ENCODE assay signal across 12 cellular contexts in the genomic region with DNA sequence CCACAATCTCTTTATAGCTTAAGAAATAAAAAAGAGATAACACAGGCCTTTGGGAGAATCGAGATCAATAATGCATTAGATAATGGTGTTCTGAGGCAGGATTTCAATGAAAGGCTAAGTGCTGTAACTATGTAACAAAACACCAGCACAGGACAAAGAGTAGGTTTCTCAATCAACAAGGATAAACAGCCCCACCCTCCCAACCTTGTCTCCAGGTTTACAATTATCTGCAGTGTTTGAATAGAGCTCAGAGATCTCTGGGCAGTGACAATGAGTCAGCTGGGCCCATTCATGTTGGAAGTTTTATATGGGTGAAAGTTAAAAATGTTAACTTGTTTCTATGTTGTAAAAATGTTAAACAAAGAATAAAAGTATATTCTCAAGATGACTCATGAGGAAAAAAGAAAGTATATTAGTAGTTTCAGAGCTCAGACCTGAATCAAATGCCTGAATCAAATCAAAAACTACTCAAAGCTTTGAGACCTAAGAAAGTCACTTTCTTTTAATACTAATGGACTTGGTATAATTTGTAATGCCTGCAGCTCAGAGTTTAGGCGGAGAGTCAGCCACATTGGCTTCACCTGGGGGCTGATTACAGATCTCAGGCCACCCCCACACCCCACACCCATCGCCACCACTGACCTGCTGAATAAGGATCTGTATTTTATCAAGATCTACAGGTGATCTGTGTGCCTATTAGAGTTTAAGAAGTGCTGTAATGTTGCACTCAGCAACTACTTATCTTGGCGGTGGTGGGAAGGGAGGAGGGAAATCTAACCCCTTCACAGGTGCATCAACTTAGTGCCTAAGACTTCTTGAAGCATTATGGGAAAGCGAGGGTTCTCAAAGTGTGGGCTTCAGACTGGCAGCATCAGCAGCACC. TPM values are rescaled to one million over a fixed set of nuclear protein-coding genes. Genes with fewer than 3 reads are reported as not detected.
A peak's percentile ranks its signal among the peaks of the same experiment; 100 is the strongest.
DNase-seq lines count a peak whose midpoint lies in the region; ATAC-seq and TF ChIP-seq lines count a peak whose summit lies in the region.
"Had no signal": no experiment of that assay in that cellular context is flagged by ENCODE, and none has a peak within 500 bp of the region (broad histone marks: within the 10 kb centered on the region; RNA-seq: fewer than 3 reads in every experiment).

No MANE protein-coding gene starts in this region.

- H2AK5ac ChIP-seq in IMR-90 (ENCODE audit: low read depth, low read length), result peak overlapping the region; percentile 79

- H4K20me1 ChIP-seq in IMR-90 (ENCODE audit: insufficient read depth, low read length), result no peaks in the 10 kb centered on the region

- no peak for TF ChIP-seq CTCF in IMR-90 (conservative IDR thresholded peaks at IDR 0.05; ENCODE audit: low read depth, low read length)
- no peak for TF ChIP-seq CTCF in WTC11 (IDR thresholded peaks at IDR 0.05)
- TF ChIP-seq CTCF in left lung (IDR thresholded peaks at IDR 0.05), result no peak
- TF ChIP-seq CTCF in heart left ventricle (IDR thresholded peaks at IDR 0.05), result no peak
- TF ChIP-seq CTCF in nephron progenitor cell (IDR thresholded peaks at IDR 0.05), result no peak
- no peak for TF ChIP-seq CTCF in mesothelial cell of epicardium (IDR thresholded peaks at IDR 0.05; ENCODE audit: unreplicated experiment)

- peak overlapping the region; percentile 30 to 90 for H4K8ac ChIP-seq in IMR-90 (ENCODE audit: low read depth in 2 of 2, low read length in 2 of 2)

- H3K27ac Mint-ChIP-seq in WTC11 (no peak overlapping the region), nephron progenitor cell (no peak overlapping the region), mesothelial cell of epicardium (no peak overlapping the region)

- peaks cover 16% of the 10 kb centered on the region; the same call in 1 of the 2 replicates for H3K9me1 ChIP-seq in IMR-90 (ENCODE audit: insufficient read depth, low read length)

- H3K4ac ChIP-seq in IMR-90 (ENCODE audit: low read depth, low read length), result peak overlapping the region; percentile 91

- H3K4me1 ChIP-seq in IMR-90 (ENCODE audit: control insufficient read depth, insufficient read depth, low read length) (peaks cover 15% of the 10 kb centered on the region), left lung (peaks cover 0 to 12% of the 10 kb centered on the region in 2 donors), heart left ventricle (no peaks in the 10 kb centered on the region)
- H3K4me1 ChIP-seq: left ventricle myocardium inferior had no signal

- H3K36me3 ChIP-seq in IMR-90 (ENCODE audit: control insufficient read depth, insufficient read depth, low read length), result no peaks in the 10 kb centered on the region
- no peaks in the 10 kb centered on the region for H3K36me3 ChIP-seq in left lung
- H3K36me3 ChIP-seq in heart left ventricle, result no peaks in the 10 kb centered on the region
- H3K36me3 ChIP-seq: left ventricle myocardium inferior had no signal

- TF ChIP-seq POLR2A in IMR-90 (IDR thresholded peaks at IDR 0.05; ENCODE audit: low read depth, low read length) (no peak), heart left ventricle (IDR thresholded peaks at IDR 0.05) (no peak)

- peaks cover 12% of the 10 kb centered on the region for H3K4me1 Mint-ChIP-seq in WTC11
- peaks cover 12% of the 10 kb centered on the region for H3K4me1 Mint-ChIP-seq in nephron progenitor cell
- peaks cover 1% of the 10 kb centered on the region for H3K4me1 Mint-ChIP-seq in mesothelial cell of epicardium

- ATAC-seq in IMR-90 (ENCODE audit: low read depth) (peak; percentile 65), WTC11 (no peak), left lung (peak; percentile 51), heart left ventricle (no peak)

- H3K4me3 ChIP-seq in IMR-90 (ENCODE audit: insufficient read depth, low read depth, low read length) (no peak overlapping the region), left lung (no peak overlapping the region), heart left ventricle (no peak overlapping the region)
- H3K4me3 ChIP-seq: left ventricle myocardium inferior had no signal

- DNase-seq in COLO829 (ENCODE audit: low spot score) (peak; percentile 68), IMR-90 (peak; percentile 71), WTC11 (ENCODE audit: low spot score) (no peak), left lung (no peak), heart left ventricle (no peak), nephron progenitor cell (no peak), mesothelial cell of epicardium (ENCODE audit: low spot score in 2 of 2, unreplicated experiment in 2 of 2) (no peak)
- DNase-seq in central memory CD4-positive, alpha-beta T cell, result no peak
- DNase-seq: activated CD4-positive, alpha-beta T cell treated with anti-CD3 and anti-CD28 coated beads, Interleukin-2, amount 50 U/mL, for 48 hours; left ventricle myocardium inferior had no signal

- intact Hi-C loops in IMR-90 (cut with micrococcal nuclease), result no loop called here
- intact Hi-C loops in left lung (cut with DNase I), result loop anchor here in 1 of 2 donors (10.0 kb wide), 1 partner anchor 643 kb away; no protein-coding TSS in a partner anchor
- intact Hi-C loops in heart left ventricle (cut with DNase I), result loop anchor here in 5 of 10 donors (10.0 kb wide), 5 partner anchors 87 to 643 kb away; no protein-coding TSS in a partner anchor

- H3K9ac ChIP-seq in IMR-90 (ENCODE audit: low read depth, low read length), result peak overlapping the region; percentile 3; the same call in 1 of the 2 replicates

- CTCF ChIA-PET in IMR-90 (lab: Yijun Ruan, JAX) (interaction anchor here (1.4 to 1.6 kb wide), 2 partner anchors 17 to 45 kb away, joined by 3 to 6 read pairs; a partner anchor contains a TSS), WTC11 (lab: Charles Lee) (interaction anchor here (1.0 to 1.4 kb wide), 3 partner anchors 39 to 287 kb away, joined by 3 to 6 read pairs (median 3); no protein-coding TSS in a partner anchor)

- no peaks in the 10 kb centered on the region for H3K9me3 ChIP-seq in IMR-90 (ENCODE audit: control insufficient read depth, insufficient read depth, low read length)
- no peaks in the 10 kb centered on the region for H3K9me3 ChIP-seq in left lung
- H3K9me3 ChIP-seq in heart left ventricle, result no peaks in the 10 kb centered on the region
- H3K9me3 ChIP-seq: left ventricle myocardium inferior had no signal

- H3K36me3 Mint-ChIP-seq in WTC11 (no peaks in the 10 kb centered on the region), nephron progenitor cell (ENCODE audit: low read depth) (no peaks in the 10 kb centered on the region), mesothelial cell of epicardium (no peaks in the 10 kb centered on the region)

- POLR2A ChIA-PET in IMR-90 (lab: Charles Lee; ENCODE audit: unreplicated experiment) (interaction anchor here (0.6 kb wide), 1 partner anchor 55 kb away, joined by 3 read pairs; no protein-coding TSS in a partner anchor), WTC11 (lab: Charles Lee) (no interaction called here)

- H4K5ac ChIP-seq in IMR-90 (ENCODE audit: low read depth, low read length), result peak overlapping the region; percentile 73

- no CpG with 5 or more reads among the region's 5 CpGs for WGBS in IMR-90 (ENCODE audit: extremely low coverage in 2 of 2, insufficient read length in 1 of 2), 2 experiments
- WGBS in heart left ventricle, 4 donors, result 83 to 87% (median 84%) methylated on average over 5 of the region's 5 CpGs

- H3K4me2 ChIP-seq in IMR-90 (ENCODE audit: low read depth, low read length), result peak overlapping the region; percentile 73

- dilution Hi-C loops in IMR-90 (cut with HindIII; ENCODE audit: low sequenced_read_pairs, unreplicated experiment), result no loop called here

- H3K79me1 ChIP-seq in IMR-90 (ENCODE audit: low read depth in 1 of 2, low read length in 2 of 2), result no peaks in the 10 kb centered on the region

- peak overlapping the region; percentile 45 for H3K27ac ChIP-seq in IMR-90 (ENCODE audit: insufficient read depth, low read length)
- H3K27ac ChIP-seq in left lung, result no peak overlapping the region
- H3K27ac ChIP-seq in heart left ventricle, result no peak overlapping the region
- H3K27ac ChIP-seq: left ventricle myocardium inferior had no signal

- H3K14ac ChIP-seq in IMR-90 (replicated peaks; ENCODE audit: low read depth, low read length), result peak overlapping the region; percentile 81

- H3K27me3 ChIP-seq in IMR-90 (ENCODE audit: control insufficient read depth, insufficient read depth, low read length) (no peaks in the 10 kb centered on the region), left lung (peaks cover 0 to 9% of the 10 kb centered on the region in 2 donors), heart left ventricle (peaks cover 0 to 25% (median 3%) of the 10 kb centered on the region in 9 donors)

- peak overlapping the region; percentile 36 for H2AFZ ChIP-seq in IMR-90 (replicated peaks; ENCODE audit: low read length, poor library complexity)

- H4K91ac ChIP-seq in IMR-90 (ENCODE audit: insufficient read depth, low read depth, low read length), result peak overlapping the region; percentile 71

- peak overlapping the region; percentile 86 for H2AK9ac ChIP-seq in IMR-90 (replicated peaks; ENCODE audit: low read depth, low read length, poor library complexity)

- H3K4me3 Mint-ChIP-seq in WTC11, result no peak overlapping the region
- no peak overlapping the region for H3K4me3 Mint-ChIP-seq in nephron progenitor cell
- no peak overlapping the region for H3K4me3 Mint-ChIP-seq in mesothelial cell of epicardium

- BruUV-seq in IMR-90 (replicated peaks; lab: Mats Ljungman, UMichigan), result no TSS peak

- peak overlapping the region; percentile 89 for H2BK15ac ChIP-seq in IMR-90 (ENCODE audit: low read depth, low read length)

- no peaks in the 10 kb centered on the region for H3K27me3 Mint-ChIP-seq in WTC11 (ENCODE audit: low read depth)
- peaks cover 10% of the 10 kb centered on the region for H3K27me3 Mint-ChIP-seq in nephron progenitor cell (ENCODE audit: low read depth, poor library complexity)
- peaks cover 6% of the 10 kb centered on the region for H3K27me3 Mint-ChIP-seq in mesothelial cell of epicardium (ENCODE audit: low read depth)

- peak overlapping the region; percentile 65 for H2BK20ac ChIP-seq in IMR-90 (ENCODE audit: low read depth, low read length)

- 0 out of 2 replicates have a peak overlapping the region, but pooled peaks have one; percentile 34 for H3K23ac ChIP-seq in IMR-90 (ENCODE audit: low read depth, low read length)

- H3K9me3 Mint-ChIP-seq in WTC11 (no peaks in the 10 kb centered on the region), nephron progenitor cell (no peaks in the 10 kb centered on the region), mesothelial cell of epicardium (no peaks in the 10 kb centered on the region)

- peak overlapping the region; percentile 89 for H2BK120ac ChIP-seq in IMR-90 (ENCODE audit: low read depth, low read length)

- H3K18ac ChIP-seq in IMR-90 (ENCODE audit: low read depth, low read length), result peak overlapping the region; percentile 84

- peak overlapping the region; percentile 72; the same call in 1 of the 2 replicates for H3K56ac ChIP-seq in IMR-90 (ENCODE audit: extremely low read depth, insufficient read depth, low read length)

- H2BK5ac ChIP-seq in IMR-90 (ENCODE audit: low read depth, low read length, poor library complexity, severe bottlenecking), result peak overlapping the region; percentile 93

- in situ Hi-C loops in IMR-90 (cut with MboI; ENCODE audit: low sequenced_read_pairs), result loop anchor here (5.0 to 10.0 kb wide), 2 partner anchors 45 to 97 kb away; no protein-coding TSS in a partner anchor

- no peak for TF ChIP-seq RAD21 in IMR-90 (IDR thresholded peaks at IDR 0.05; ENCODE audit: low read length)

RNA-seq across cellular contexts. Expression of a gene that starts 17.2 kb away (rescaled TPM):
- total RNA-seq in IMR-90 (2012; rRNA removed) (not detected in 2 replicates), WTC11 (2021) (0.21 to 0.42 TPM (median 0.30 TPM) in 3 replicates), left lung (not detected), heart left ventricle (not detected), mesothelial cell of epicardium (not detected in 3 replicates)
- polyA plus RNA-seq in IMR-90 (2012; rRNA removed) (not detected in 2 replicates), heart left ventricle (under 1 TPM in 1 of 2 donors, not detected in 1; 0.12 TPM)
- polyA plus RNA-seq in IMR-90 (2012; cell fraction: cytosol; rRNA removed), result not detected in 2 replicates
- polyA plus RNA-seq in IMR-90 (2012; cell fraction: nucleus; rRNA removed; ENCODE audit: low replicate concordance), result not detected in 2 replicates
- total RNA-seq: left ventricle myocardium inferior had no signal

RNA-seq across cellular contexts. Expression of a gene that starts 35.2 kb away (rescaled TPM):
- not detected in 2 replicates for total RNA-seq in IMR-90 (2012; rRNA removed)
- not detected in 2 replicates for polyA plus RNA-seq in IMR-90 (2012; rRNA removed)
- 0.02 and 0.54 TPM in 2 replicates for polyA plus RNA-seq in IMR-90 (2012; cell fraction: cytosol; rRNA removed)
- not detected in 2 replicates for polyA plus RNA-seq in IMR-90 (2012; cell fraction: nucleus; rRNA removed; ENCODE audit: low replicate concordance)
- not detected in 3 replicates for total RNA-seq in WTC11 (2021)
- not detected for total RNA-seq in left lung
- not detected for total RNA-seq in heart left ventricle
- not detected for polyA plus RNA-seq in heart left ventricle
- not detected in 3 replicates for total RNA-seq in mesothelial cell of epicardium
- total RNA-seq: cerebellum, left ventricle myocardium inferior, temporal lobe had no signal

RNA-seq across cellular contexts. Expression of a gene that starts 35.2 kb away (rescaled TPM):
- 0.28 and 0.36 TPM in 2 replicates for total RNA-seq in IMR-90 (2012; rRNA removed)
- 0.32 and 0.39 TPM in 2 replicates for polyA plus RNA-seq in IMR-90 (2012; rRNA removed)
- polyA plus RNA-seq in IMR-90 (2012; cell fraction: cytosol; rRNA removed), result 0.11 and 0.41 TPM in 2 replicates
- 0.09 and 0.17 TPM in 2 replicates for polyA plus RNA-seq in IMR-90 (2012; cell fraction: nucleus; rRNA removed; ENCODE audit: low replicate concordance)
- not detected in 3 replicates for total RNA-seq in WTC11 (2021)
- 1 to 10 TPM in 1 of 2 donors, under 1 TPM in 1; 0.35 to 5.6 TPM for total RNA-seq in left lung
- total RNA-seq in heart left ventricle, result under 1 TPM in 1 of 9 donors, not detected in 8; 0.16 TPM
- polyA plus RNA-seq in heart left ventricle, result not detected
- 2.3 to 2.8 TPM (median 2.6 TPM) in 3 replicates for total RNA-seq in mesothelial cell of epicardium
- total RNA-seq: cerebellum had no signal

Comparison
In these comparisons a context has a peak if more than half of its experiments do, and no peak if none do; other contexts are left out.
1. DNase-seq: peak in COLO829 (single experiment) and IMR-90 (single experiment); none in WTC11 (single experiment), left lung (0 of 2), heart left ventricle (0 of 5), central memory CD4-positive, alpha-beta T cell (single experiment), nephron progenitor cell (single experiment) and mesothelial cell of epicardium (0 of 2).
2. ATAC-seq: peak in IMR-90 (single experiment) and left lung (single experiment); none in WTC11 (single experiment) and heart left ventricle (0 of 4).